ENCODE assay signal across 16 cellular contexts in genomic region chr17:72816406-72816805, GRCh38.
DNase-seq lines count a peak whose midpoint lies in the region; TF ChIP-seq lines count a peak whose summit lies in the region.
"Had no signal": no experiment of that assay in that cellular context is flagged by ENCODE, and none has a peak within 500 bp of the region (broad histone marks: within the 10 kb centered on the region; RNA-seq: fewer than 3 reads in every experiment).

No MANE protein-coding gene starts in this region.

- H3K27ac Mint-ChIP-seq in endodermal cell (peak overlapping the region; percentile 17), neural progenitor cell (peak overlapping the region; percentile 3)
- H3K27ac Mint-ChIP-seq: B cell; CD4-positive, alpha-beta T cell; CD8-positive, alpha-beta memory T cell; GM23338 had no signal

- H3K27me3 ChIP-seq in endodermal cell (ENCODE audit: control insufficient read depth, insufficient read depth, low read length, poor library complexity, severe bottlenecking): no peaks in the 10 kb centered on the region
- H3K27me3 ChIP-seq in neural progenitor cell: no peaks in the 10 kb centered on the region
- H3K27me3 ChIP-seq: BLaER1 had no signal

- H3K9me3 Mint-ChIP-seq in endodermal cell: peaks cover 8% of the 10 kb centered on the region
- H3K9me3 Mint-ChIP-seq in neural progenitor cell: peaks cover 2% of the 10 kb centered on the region

- TF ChIP-seq CTCF in endodermal cell (conservative IDR thresholded peaks at IDR 0.05) (no peak), neural progenitor cell (IDR thresholded peaks at IDR 0.05) (no peak)

- peaks cover 8% of the 10 kb centered on the region for H3F3A ChIP-seq in neural progenitor cell (ENCODE audit: low read depth)

- H3K9ac ChIP-seq in endodermal cell (ENCODE audit: extremely low read depth, low read length, poor library complexity, severe bottlenecking) (no peak overlapping the region), neural progenitor cell (no peak overlapping the region)
- H3K9ac ChIP-seq: BLaER1 had no signal

- H3K36me3 Mint-ChIP-seq in endodermal cell (ENCODE audit: low read depth): no peaks in the 10 kb centered on the region
- no peaks in the 10 kb centered on the region for H3K36me3 Mint-ChIP-seq in neural progenitor cell

- 66 to 70% methylated on average over 5 to 7 of the region's 7 CpGs for WGBS in endodermal cell (ENCODE audit: insufficient coverage in 1 of 2, insufficient read length in 1 of 2), 2 experiments

- H3K4me1 Mint-ChIP-seq in endodermal cell: peaks cover 12% of the 10 kb centered on the region
- peaks cover 14% of the 10 kb centered on the region for H3K4me1 Mint-ChIP-seq in neural progenitor cell
- H3K4me1 Mint-ChIP-seq: B cell; CD8-positive, alpha-beta memory T cell; GM23338; H9 had no signal

- H2AFZ ChIP-seq in neural progenitor cell (replicated peaks): no peak overlapping the region
- H2AFZ ChIP-seq: GM23338 had no signal

- peaks cover 3% of the 10 kb centered on the region for H3K4me1 ChIP-seq in endodermal cell (ENCODE audit: control insufficient read depth, insufficient read depth, low read length)
- H3K4me1 ChIP-seq in neural progenitor cell: peaks cover 9% of the 10 kb centered on the region
- H3K4me1 ChIP-seq: BLaER1 had no signal

- no peaks in the 10 kb centered on the region for H3K36me3 ChIP-seq in endodermal cell (ENCODE audit: control insufficient read depth, insufficient read depth, low read length)
- no peaks in the 10 kb centered on the region for H3K36me3 ChIP-seq in neural progenitor cell

- no peaks in the 10 kb centered on the region for H3K27me3 Mint-ChIP-seq in endodermal cell (ENCODE audit: insufficient read depth)
- H3K27me3 Mint-ChIP-seq in neural progenitor cell (ENCODE audit: insufficient read depth, low read depth): peaks cover 3% of the 10 kb centered on the region
- H3K27me3 Mint-ChIP-seq: B cell; CD4-positive, alpha-beta T cell; CD8-positive, alpha-beta memory T cell had no signal

- H3K79me2 ChIP-seq in neural progenitor cell (ENCODE audit: low read depth): no peaks in the 10 kb centered on the region

- H3K4me3 Mint-ChIP-seq in endodermal cell: no peak overlapping the region
- no peak overlapping the region for H3K4me3 Mint-ChIP-seq in neural progenitor cell
- H3K4me3 Mint-ChIP-seq: B cell; CD4-positive, alpha-beta T cell; CD8-positive, alpha-beta memory T cell; GM23338; H9 had no signal

- H3K9me3 ChIP-seq in endodermal cell (ENCODE audit: control insufficient read depth, low read length): peaks cover 1% of the 10 kb centered on the region
- peaks cover 5% of the 10 kb centered on the region for H3K9me3 ChIP-seq in neural progenitor cell (ENCODE audit: low read depth)

- peak; percentile 24 for DNase-seq in NCI-H82 (lab: John Stamatoyannopoulos, UW)
- no peak for DNase-seq in NCI-H82 treated with DMSO at 0.1 percent for 48 hours (lab: John Stamatoyannopoulos, UW; ENCODE audit: unreplicated experiment)
- peak; percentile 82 for DNase-seq in endodermal cell
- peak; percentile 36 for DNase-seq in neural progenitor cell (ENCODE audit: low spot score)
- no peak for DNase-seq in CD1c-positive myeloid dendritic cell (ENCODE audit: extremely low spot score)
- DNase-seq in DMS53 treated with DMSO at 0.1 percent for 48 hours (lab: John Stamatoyannopoulos, UW; ENCODE audit: unreplicated experiment): no peak
- DNase-seq: CD4-positive, alpha-beta T cell; CD8-positive, alpha-beta memory T cell; DMS 273 treated with DMSO at 0.1 percent for 48 hours; DMS79 treated with DMSO at 0.1 percent for 48 hours; H9 had no signal

- no peaks in the 10 kb centered on the region for H4K20me1 ChIP-seq in neural progenitor cell (ENCODE audit: low read depth)
- H4K20me1 ChIP-seq: BLaER1 had no signal

- H3K27ac ChIP-seq in endodermal cell (ENCODE audit: low read depth, low read length): no peak overlapping the region
- no peak overlapping the region for H3K27ac ChIP-seq in neural progenitor cell
- H3K27ac ChIP-seq: 22Rv1, BLaER1, C4-2B had no signal

- H3K4me3 ChIP-seq in endodermal cell (ENCODE audit: low read length) (no peak overlapping the region), neural progenitor cell (no peak overlapping the region)
- H3K4me3 ChIP-seq: BLaER1, GM23338 had no signal

- H3K4me2 ChIP-seq in neural progenitor cell: peak overlapping the region; percentile 42
- H3K4me2 ChIP-seq: BLaER1, GM23338 had no signal

Comparison
In these comparisons a context has a peak if more than half of its experiments do, and no peak if none do; other contexts are left out.
1. DNase-seq: peak in NCI-H82 (single experiment), endodermal cell (single experiment) and neural progenitor cell (single experiment); none in NCI-H82 treated with DMSO at 0.1 percent for 48 hours (single experiment), CD1c-positive myeloid dendritic cell (single experiment) and DMS53 treated with DMSO at 0.1 percent for 48 hours (single experiment).